29 cellular contexts compared by ENCODE assay signal in genomic region chr2:53217250-53217649, GRCh38.
"Had no signal": no experiment of that assay in that cellular context is flagged by ENCODE, and none has a peak within 500 bp of the region (broad histone marks: within the 10 kb centered on the region; RNA-seq: fewer than 3 reads in every experiment).

No MANE protein-coding gene starts in this region.

- ATAC-seq: activated CD4-positive, CD25-positive, alpha-beta regulatory T cell treated with anti-CD3 and anti-CD28 coated beads, Interleukin-2, amount 50 U/mL, for 24 hours; left lung; psoas muscle had no signal

- H3K4me3 ChIP-seq: coronary artery, dorsolateral prefrontal cortex, left lung, lung, psoas muscle, sigmoid colon, smooth muscle cell, tibial nerve had no signal

- H3K9ac ChIP-seq: parathyroid adenoma had no signal

- H3K4me2 ChIP-seq: smooth muscle cell had no signal

- H3K36me3 ChIP-seq: brain microvascular endothelial cell, left lung, sigmoid colon, tibial nerve, WERI-Rb-1 had no signal

- H3K27me3 ChIP-seq: brain microvascular endothelial cell, dorsolateral prefrontal cortex, left lung, sigmoid colon, tibial nerve had no signal

- H2AFZ ChIP-seq: parathyroid adenoma had no signal

- H3K27ac ChIP-seq: brain microvascular endothelial cell, coronary artery, dorsolateral prefrontal cortex, left lung, parathyroid adenoma, psoas muscle, sigmoid colon, tibial nerve, WERI-Rb-1 had no signal

- H3K79me2 ChIP-seq: parathyroid adenoma had no signal

- DNase-seq: activated CD4-positive, alpha-beta T cell treated with anti-CD3 and anti-CD28 coated beads for 48 hours; activated CD4-positive, alpha-beta T cell treated with anti-CD3 and anti-CD28 coated beads, Interleukin-2, amount 50 U/mL, for 48 hours; activated CD8-positive, alpha-beta memory T cell treated with anti-CD3 and anti-CD28 coated beads for 24 hours; activated effector memory CD4-positive, alpha-beta T cell treated with anti-CD3 and anti-CD28 coated beads, Interleukin-2, amount 50 U/mL, for 16 hours; activated naive CD4-positive, alpha-beta T cell treated with anti-CD3 and anti-CD28 coated beads for 36 hours; activated naive CD8-positive, alpha-beta T cell treated with anti-CD3 and anti-CD28 coated beads, Interleukin-2, amount 10 ng/mL, durations not matched to agents 7 days and 5 days; activated T-cell treated with anti-CD3 and anti-CD28 coated beads, Interleukin-2, amount 50 U/mL, for 1 hour; amniotic stem cell; brain microvascular endothelial cell; dorsolateral prefrontal cortex; effector memory CD4-positive, alpha-beta T cell; glutamatergic neuron; left lung; naive B cell; nephron progenitor cell; psoas muscle; stimulated activated CD4-positive, alpha-beta T cell treated with anti-CD3 and anti-CD28 coated beads, Interleukin-1b, Interleukin-23, amount 100 ng/mL, for 48 hours; stimulated activated CD4-positive, alpha-beta T cell treated with anti-CD3 and anti-CD28 coated beads, Interleukin-4, amount 100 ng/mL, for 4 hours; stimulated activated CD8-positive, alpha-beta memory T cell treated with anti-CD3 and anti-CD28 coated beads, Interleukin-4, amount 100 ng/mL, for 48 hours; stimulated activated naive CD4-positive, alpha-beta T cell; T-helper 9 cell; WERI-Rb-1 had no signal

- H3K9me3 ChIP-seq: psoas muscle, sigmoid colon had no signal

- H3K4me1 ChIP-seq: left lung, parathyroid adenoma, psoas muscle, sigmoid colon, tibial nerve had no signal
